ENCODE assay signal across 8 cellular contexts in genomic region chr1:66979621-66980020, GRCh38. TPM values are rescaled to one million over a fixed set of nuclear protein-coding genes. Genes with fewer than 3 reads are reported as not detected.
DNase-seq lines count a peak whose midpoint lies in the region; ATAC-seq and TF ChIP-seq lines count a peak whose summit lies in the region.
"Not testable (repeated sequence)": the region's sequence is repeated elsewhere in the genome, so short reads cannot be mapped to it uniquely, and the experiment has no call there.
"Had no signal": no experiment of that assay in that cellular context is flagged by ENCODE, and none has a peak within 500 bp of the region (broad histone marks: within the 10 kb centered on the region; RNA-seq: fewer than 3 reads in every experiment).

No MANE protein-coding gene starts in this region.

- POLR2A ChIA-PET in CD4-positive, alpha-beta T cell (lab: Charles Lee); HEK293 (lab: Yijun Ruan, JAX); naive thymus-derived CD4-positive, alpha-beta T cell (lab: Charles Lee): not testable (repeated sequence)

- intact Hi-C loops in CD4-positive, alpha-beta T cell (cut with DNase I, micrococcal nuclease), result loop anchor here (5.0 kb wide), 3 partner anchors 73 to 443 kb away; partner anchors contain the start of gene SLC35D1 (in 1 of the 2)
- intact Hi-C loops in naive thymus-derived CD4-positive, alpha-beta T cell (cut with micrococcal nuclease), result loop anchor here (2.0 to 5.0 kb wide), 8 partner anchors 13 to 453 kb away; partner anchors contain the start of genes SLC35D1 (in 2 of the 2) and SERBP1 (in 1 of the 2)

- CTCF ChIA-PET in CD4-positive, alpha-beta T cell (lab: Charles Lee), result not testable (repeated sequence)
- CTCF ChIA-PET in HEK293 (lab: Yijun Ruan, JAX), result interaction anchor here (0.6 kb wide), 1 partner anchor 176 kb away, joined by 3 read pairs; no protein-coding TSS in a partner anchor
- CTCF ChIA-PET in naive thymus-derived CD4-positive, alpha-beta T cell (lab: Charles Lee), result interaction anchor here (0.8 to 2.5 kb wide), 3 partner anchors 12 to 170 kb away, joined by 3 to 8 read pairs (median 3); no protein-coding TSS in a partner anchor

- H3K4me3 ChIP-seq in HEK293 (ENCODE audit: low read depth, low read length); naive thymus-derived CD4-positive, alpha-beta T cell (ENCODE audit: low read length): not testable (repeated sequence)

- not testable (repeated sequence) for H3K9me3 Mint-ChIP-seq in CD4-positive, alpha-beta T cell; activated T-cell treated with anti-CD3 and anti-CD28 coated beads, Interleukin-2, amount 50 U/mL, for 72 hours; effector memory CD8-positive, alpha-beta T cell; naive thymus-derived CD4-positive, alpha-beta T cell; progenitor cell of endocrine pancreas (ENCODE audit: low read depth)

- not testable (repeated sequence) for H3K9me3 ChIP-seq in CD4-positive, alpha-beta T cell (ENCODE audit: control insufficient read depth, low read length); HEK293 (ENCODE audit: control insufficient read depth, insufficient read depth, low read depth, low read length); T-helper 17 cell (ENCODE audit: control insufficient read depth, low read length, poor library complexity, severe bottlenecking); naive thymus-derived CD4-positive, alpha-beta T cell (ENCODE audit: control insufficient read depth in 2 of 3, low read length in 3 of 3)

- not testable (repeated sequence) for ATAC-seq in CD4-positive, alpha-beta T cell (ENCODE audit: poor library complexity); T-helper 17 cell; activated T-cell treated with anti-CD3 and anti-CD28 coated beads, Interleukin-2, amount 50 U/mL, for 72 hours (replicated peaks in 1 of 2); effector memory CD8-positive, alpha-beta T cell (replicated peaks); naive thymus-derived CD4-positive, alpha-beta T cell

- not testable (repeated sequence) for H3K27me3 ChIP-seq in CD4-positive, alpha-beta T cell (ENCODE audit: control insufficient read depth, insufficient read depth, low read length); naive thymus-derived CD4-positive, alpha-beta T cell (ENCODE audit: control insufficient read depth in 2 of 2, insufficient read depth in 2 of 2, low read length in 2 of 2)

- TF ChIP-seq CTCF in CD4-positive, alpha-beta T cell (IDR thresholded peaks at IDR 0.05); HEK293 (tag by site-specific recombination; IDR thresholded peaks at IDR 0.05); progenitor cell of endocrine pancreas (IDR thresholded peaks at IDR 0.05; ENCODE audit: unreplicated experiment): not testable (repeated sequence)

- H3K27ac Mint-ChIP-seq in CD4-positive, alpha-beta T cell, result peak overlapping the region; percentile 89
- not testable (repeated sequence) for H3K27ac Mint-ChIP-seq in T-helper 17 cell
- peak overlapping the region; percentile 38 for H3K27ac Mint-ChIP-seq in activated T-cell treated with anti-CD3 and anti-CD28 coated beads, Interleukin-2, amount 50 U/mL, for 72 hours
- peak overlapping the region; percentile 88 to 96 for H3K27ac Mint-ChIP-seq in effector memory CD8-positive, alpha-beta T cell
- H3K27ac Mint-ChIP-seq in naive thymus-derived CD4-positive, alpha-beta T cell, result peak overlapping the region in 5 of 9 donors; percentile 46 to 93 (median 71)
- H3K27ac Mint-ChIP-seq in progenitor cell of endocrine pancreas, result peak overlapping the region; percentile 24

- not testable (repeated sequence) for DNase-seq in CD4-positive, alpha-beta T cell; T-helper 17 cell; activated T-cell treated with anti-CD3 and anti-CD28 coated beads, Interleukin-2, amount 50 U/mL, for 72 hours; effector memory CD8-positive, alpha-beta T cell; naive thymus-derived CD4-positive, alpha-beta T cell; progenitor cell of endocrine pancreas (ENCODE audit: low spot score, unreplicated experiment)

- not testable (repeated sequence) for H3K4me1 ChIP-seq in HEK293 (ENCODE audit: control insufficient read depth, insufficient read depth, low read length); naive thymus-derived CD4-positive, alpha-beta T cell (ENCODE audit: control insufficient read depth in 2 of 2, insufficient read depth in 2 of 2, low read length in 2 of 2)

- H3K27ac ChIP-seq in CD4-positive, alpha-beta T cell (ENCODE audit: low read depth, low read length); HEK293 (ENCODE audit: extremely low read depth, low read depth, low read length): not testable (repeated sequence)
- peak overlapping the region; percentile 8 for H3K27ac ChIP-seq in naive thymus-derived CD4-positive, alpha-beta T cell (ENCODE audit: low read depth, low read length)

- peaks cover 40% of the 10 kb centered on the region for H3K4me1 Mint-ChIP-seq in CD4-positive, alpha-beta T cell (ENCODE audit: low read depth)
- peaks cover 17% of the 10 kb centered on the region for H3K4me1 Mint-ChIP-seq in T-helper 17 cell
- H3K4me1 Mint-ChIP-seq in activated T-cell treated with anti-CD3 and anti-CD28 coated beads, Interleukin-2, amount 50 U/mL, for 72 hours (ENCODE audit: low read depth), result peaks cover 32% of the 10 kb centered on the region
- H3K4me1 Mint-ChIP-seq in effector memory CD8-positive, alpha-beta T cell (ENCODE audit: low read depth in 2 of 2), result peaks cover 11 to 22% of the 10 kb centered on the region in 2 donors
- peaks cover 6 to 48% (median 36%) of the 10 kb centered on the region in 7 donors for H3K4me1 Mint-ChIP-seq in naive thymus-derived CD4-positive, alpha-beta T cell
- not testable (repeated sequence) for H3K4me1 Mint-ChIP-seq in progenitor cell of endocrine pancreas (ENCODE audit: low read depth)

- not testable (repeated sequence) for H3K4me3 Mint-ChIP-seq in CD4-positive, alpha-beta T cell; activated T-cell treated with anti-CD3 and anti-CD28 coated beads, Interleukin-2, amount 50 U/mL, for 72 hours; effector memory CD8-positive, alpha-beta T cell; naive thymus-derived CD4-positive, alpha-beta T cell; progenitor cell of endocrine pancreas (ENCODE audit: low read depth)
- H3K4me3 Mint-ChIP-seq in T-helper 17 cell, result peak overlapping the region; percentile 43

- H3K36me3 ChIP-seq in HEK293 (ENCODE audit: control insufficient read depth in 2 of 2, insufficient read depth in 1 of 2, low read length in 2 of 2), result peaks cover 68 to 90% of the 10 kb centered on the region in 2 experiments
- peaks cover 20 to 38% (median 33%) of the 10 kb centered on the region in 3 experiments for H3K36me3 ChIP-seq in naive thymus-derived CD4-positive, alpha-beta T cell (ENCODE audit: control insufficient read depth in 2 of 3, insufficient read depth in 3 of 3, low read length in 3 of 3)

- not testable (repeated sequence) for H3K27me3 Mint-ChIP-seq in CD4-positive, alpha-beta T cell; T-helper 17 cell; activated T-cell treated with anti-CD3 and anti-CD28 coated beads, Interleukin-2, amount 50 U/mL, for 72 hours (ENCODE audit: low read depth); effector memory CD8-positive, alpha-beta T cell; naive thymus-derived CD4-positive, alpha-beta T cell; progenitor cell of endocrine pancreas

- H3K36me3 Mint-ChIP-seq in CD4-positive, alpha-beta T cell (ENCODE audit: low read depth), result peaks cover 90% of the 10 kb centered on the region
- not testable (repeated sequence) for H3K36me3 Mint-ChIP-seq in T-helper 17 cell (ENCODE audit: low read depth)
- peaks cover 10 to 29% of the 10 kb centered on the region in 2 donors for H3K36me3 Mint-ChIP-seq in activated T-cell treated with anti-CD3 and anti-CD28 coated beads, Interleukin-2, amount 50 U/mL, for 72 hours (ENCODE audit: insufficient read depth in 2 of 2)
- peaks cover 66% of the 10 kb centered on the region for H3K36me3 Mint-ChIP-seq in effector memory CD8-positive, alpha-beta T cell (ENCODE audit: insufficient read depth)
- H3K36me3 Mint-ChIP-seq in naive thymus-derived CD4-positive, alpha-beta T cell, result peaks cover 9 to 39% (median 20%) of the 10 kb centered on the region in 5 donors
- H3K36me3 Mint-ChIP-seq in progenitor cell of endocrine pancreas (ENCODE audit: insufficient read depth), result peaks cover 22% of the 10 kb centered on the region

TF ChIP-seq in HEK293, 187 proteins besides CTCF, POLR2A, EP300 and RAD21:
- TF ChIP-seq SCRT2 (tag by site-specific recombination; IDR thresholded peaks at IDR 0.05) (peak; percentile 76), SCRT1 (tag by site-specific recombination; IDR thresholded peaks at IDR 0.05; ENCODE audit: borderline replicate concordance) (peak; percentile 56)

RNA-seq across cellular contexts. Expression of gene MIER1, which starts 54.8 kb away (rescaled TPM):
- 100 to 1,000 TPM; 106 to 107 TPM for total RNA-seq in CD4-positive, alpha-beta T cell
- total RNA-seq in T-helper 17 cell (10 to 100 TPM; 82.4 to 90.5 TPM), progenitor cell of endocrine pancreas (31.8 and 32.5 TPM in 2 replicates)
- total RNA-seq in activated T-cell treated with anti-CD3 and anti-CD28 coated beads, Interleukin-2, amount 50 U/mL, for 72 hours, result 10 to 100 TPM; 60.0 to 60.1 TPM
- total RNA-seq in naive thymus-derived CD4-positive, alpha-beta T cell, result 10 to 100 TPM; 51.5 to 73.6 (median 70.9) TPM
- polyA plus RNA-seq in naive thymus-derived CD4-positive, alpha-beta T cell, result 10 to 100 TPM; 35.8 to 48.2 TPM

RNA-seq across cellular contexts. Expression of gene DNAI4, which starts 55.0 kb away (rescaled TPM):
- total RNA-seq in CD4-positive, alpha-beta T cell, result 1 to 10 TPM; 5.0 to 8.8 TPM
- total RNA-seq in T-helper 17 cell, result 1 to 10 TPM; 5.2 to 7.2 TPM
- total RNA-seq in activated T-cell treated with anti-CD3 and anti-CD28 coated beads, Interleukin-2, amount 50 U/mL, for 72 hours, result 1 to 10 TPM; 1.8 to 3.1 TPM
- total RNA-seq in naive thymus-derived CD4-positive, alpha-beta T cell, result 10 to 100 TPM in 1 of 5 experiments, 1 to 10 TPM in 4; 1.3 to 10.7 (median 9.7) TPM
- 1 to 10 TPM; 2.2 to 2.3 TPM for polyA plus RNA-seq in naive thymus-derived CD4-positive, alpha-beta T cell
- total RNA-seq in progenitor cell of endocrine pancreas, result 11.7 and 14.3 TPM in 2 replicates
- polyA plus RNA-seq: CD14-positive monocyte had no signal
